In the genomic region with DNA sequence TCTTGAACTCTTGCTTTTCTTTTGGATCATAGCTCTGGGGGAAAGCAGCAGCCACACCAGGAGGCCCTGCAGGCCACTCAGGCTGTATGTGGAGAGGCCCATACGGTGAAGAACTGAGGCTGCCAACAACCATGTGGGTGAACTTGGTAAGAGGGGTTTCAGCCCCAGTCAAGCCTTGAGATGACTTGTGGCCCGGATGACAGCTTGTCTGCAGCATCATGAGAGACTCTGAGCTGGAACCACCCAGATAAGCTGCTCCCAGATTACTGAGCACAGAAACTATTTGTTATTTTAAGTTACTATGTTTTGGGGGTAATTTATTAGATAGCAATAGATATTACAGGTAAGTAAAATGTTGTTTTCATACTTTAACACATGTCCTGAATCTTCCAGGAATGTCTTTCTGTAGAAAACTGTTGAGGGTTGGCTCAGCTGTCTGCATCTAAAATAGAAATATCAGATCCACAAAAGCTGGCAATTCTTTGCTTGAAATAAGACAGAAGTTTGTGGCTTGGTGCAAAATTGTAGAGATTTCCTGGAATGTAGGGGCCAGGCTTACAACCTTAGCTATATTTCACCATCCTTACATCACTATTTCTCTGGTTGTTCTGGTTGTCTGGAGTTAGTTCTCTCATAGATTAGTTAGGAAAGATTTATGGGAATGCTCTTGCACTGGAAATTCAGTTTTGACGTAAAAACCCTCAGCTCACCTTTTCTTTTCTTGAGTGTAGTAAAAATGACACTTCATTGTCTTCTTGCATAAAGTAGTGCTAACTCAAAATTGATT, we compare ENCODE assay signal across 26 cellular contexts.
DNase-seq lines count a peak whose midpoint lies in the region; ATAC-seq and TF ChIP-seq lines count a peak whose summit lies in the region.
"Had no signal": no experiment of that assay in that cellular context is flagged by ENCODE, and none has a peak within 500 bp of the region (broad histone marks: within the 10 kb centered on the region; RNA-seq: fewer than 3 reads in every experiment).

No MANE protein-coding gene starts in this region.

- H3K9me3 ChIP-seq in colonic mucosa, result no peaks in the 10 kb centered on the region
- H3K9me3 ChIP-seq: esophagus muscularis mucosa, heart left ventricle, mucosa of descending colon, psoas muscle, upper lobe of right lung had no signal

- no peaks in the 10 kb centered on the region for H3K36me3 ChIP-seq in colonic mucosa
- H3K36me3 ChIP-seq: esophagus muscularis mucosa, heart left ventricle, left lung, upper lobe of right lung had no signal

- DNase-seq in EH (ENCODE audit: low read depth) (peak; percentile 81), fibroblast of peridontal ligament (ENCODE audit: extremely low read depth) (peak; percentile 90), skeletal muscle cell (ENCODE audit: low read depth) (peak; percentile 64), cortex of kidney (lab: John Stamatoyannopoulos, UW) (no peak), colonic mucosa (no peak), dermis blood vessel endothelial cell (no peak)
- DNase-seq: activated CD4-positive, alpha-beta T cell treated with anti-CD3 and anti-CD28 coated beads, Interleukin-2, amount 10 ng/mL, durations not matched to agents 7 days and 5 days; activated naive CD8-positive, alpha-beta T cell treated with anti-CD3 and anti-CD28 coated beads for 36 hours; C1 segment of cervical spinal cord; central memory CD4-positive, alpha-beta T cell; effector memory CD4-positive, alpha-beta T cell; heart left ventricle; left lung; mucosa of descending colon; MV-4-11; NCI-H1930; NCI-H226; PC-9; psoas muscle; SIG-M5; upper lobe of right lung had no signal

- H3K4me3 ChIP-seq in skeletal muscle cell (ENCODE audit: low read depth, low read length), result no peak overlapping the region
- H3K4me3 ChIP-seq in colonic mucosa, result no peak overlapping the region
- H3K4me3 ChIP-seq: esophagus muscularis mucosa, GM23338, heart left ventricle, left lung, mucosa of descending colon, PC-9, psoas muscle, upper lobe of right lung had no signal

- no peaks in the 10 kb centered on the region for H3K4me1 ChIP-seq in colonic mucosa
- H3K4me1 ChIP-seq: esophagus muscularis mucosa, left lung, psoas muscle, upper lobe of right lung had no signal

- intact Hi-C loops in colonic mucosa (cut with DNase I), result no loop called here

- H3K27me3 ChIP-seq in colonic mucosa, result no peaks in the 10 kb centered on the region
- H3K27me3 ChIP-seq: esophagus muscularis mucosa, heart left ventricle, left lung, upper lobe of right lung had no signal

- H3K9ac ChIP-seq in colonic mucosa (ENCODE audit: low read depth in 2 of 2, low read length in 2 of 2), result no peak overlapping the region
- H3K9ac ChIP-seq: KMS-11 had no signal

- H3K27ac ChIP-seq in angular gyrus (ENCODE audit: low read depth, low read length) (peak overlapping the region; percentile 30), colonic mucosa (no peak overlapping the region)
- H3K27ac ChIP-seq: esophagus muscularis mucosa, heart left ventricle, KMS-11, left lung, PC-9, psoas muscle, upper lobe of right lung had no signal

- no peak for TF ChIP-seq CTCF in colonic mucosa (IDR thresholded peaks at IDR 0.05)

- ATAC-seq in GM21825 (IDR thresholded peaks at IDR 0.05; ENCODE audit: unreplicated experiment), result no peak
- ATAC-seq: GM23338, heart left ventricle, left lung, mucosa of descending colon, psoas muscle, upper lobe of right lung had no signal

Comparison
In these comparisons a context has a peak if more than half of its experiments do, and no peak if none do; other contexts are left out.
1. DNase-seq: peak in EH (single experiment), fibroblast of peridontal ligament (single experiment) and skeletal muscle cell (single experiment); none in cortex of kidney (single experiment), colonic mucosa (single experiment) and dermis blood vessel endothelial cell (single experiment).